In the genomic region with DNA sequence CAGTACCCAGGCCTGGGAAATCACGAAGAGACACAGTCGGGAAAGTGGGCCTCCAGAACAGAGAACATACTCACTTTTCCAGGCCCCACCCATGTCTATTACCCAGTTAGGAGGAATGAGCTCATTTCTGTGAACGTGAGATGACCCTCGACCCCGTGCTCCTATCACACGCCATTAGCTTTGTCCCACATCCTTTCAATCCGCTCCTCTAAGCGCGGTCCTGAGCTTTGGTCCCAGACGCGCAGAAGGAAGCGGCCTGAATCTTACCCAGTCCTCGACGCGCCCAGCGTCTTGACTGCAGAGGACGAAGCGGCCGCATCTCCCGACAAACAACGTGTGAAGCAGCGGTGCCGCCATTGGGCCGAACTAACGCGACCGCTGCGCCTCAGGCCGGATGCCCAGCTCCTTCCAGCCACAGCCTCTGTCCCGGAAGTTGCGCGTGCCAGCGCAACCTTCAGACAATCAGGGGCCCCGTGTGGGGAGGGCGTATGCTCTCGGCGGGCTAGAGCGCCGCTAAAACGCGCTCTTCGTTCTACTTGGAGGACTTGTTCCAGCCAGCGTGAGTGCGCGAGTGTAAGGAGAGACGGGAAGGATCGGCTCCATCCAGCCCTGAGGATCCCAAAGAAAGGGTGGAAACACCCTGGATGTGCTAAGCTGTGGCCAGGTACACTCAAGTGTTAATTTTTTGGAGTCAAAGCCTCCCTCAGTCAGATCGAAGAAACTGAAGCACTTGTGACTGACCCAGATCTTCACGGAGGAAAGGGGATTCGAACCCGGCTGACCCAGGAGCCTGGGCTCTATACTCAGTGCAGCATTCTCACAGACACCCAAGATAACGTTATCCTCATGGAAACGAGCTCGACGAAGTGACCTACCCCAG, we compare ENCODE assay signal across 8 cellular contexts. TPM values are rescaled to one million over a fixed set of nuclear protein-coding genes. Genes with fewer than 3 reads are reported as not detected.
DNase-seq lines count a peak whose midpoint lies in the region; ATAC-seq, FAIRE-seq and TF ChIP-seq lines count a peak whose summit lies in the region.
"Not testable (repeated sequence)": the region's sequence is repeated elsewhere in the genome, so short reads cannot be mapped to it uniquely, and the experiment has no call there.

No MANE protein-coding gene starts in this region.

- not testable (repeated sequence) for H3K27me3 ChIP-seq in right atrium auricular region, tibial artery

- peaks cover 14% of the 10 kb centered on the region for H3K4me1 Mint-ChIP-seq in T-helper 1 cell treated with Interleukin-12 subunit alpha and Interleukin-12 subunit beta and Interleukin-4 antibody, amounts not matched to agents 30 μg/mL and 1 μg/mL, for 36 hours (ENCODE audit: low read depth)

- H3K27ac ChIP-seq in right atrium auricular region, result peak overlapping the region; percentile 75
- peak overlapping the region; percentile 62 to 68 for H3K27ac ChIP-seq in tibial artery

- peak; percentile 97 for ATAC-seq in HG02763 (IDR thresholded peaks at IDR 0.05; ENCODE audit: unreplicated experiment)

- intact Hi-C loops in posterior vena cava (cut with DNase I); tibial artery (cut with DNase I; ENCODE audit: low total_unique reads): not testable (repeated sequence)

- H3K9me3 ChIP-seq in right atrium auricular region, tibial artery: not testable (repeated sequence)

- H3K27me3 Mint-ChIP-seq in T-helper 1 cell treated with Interleukin-12 subunit alpha and Interleukin-12 subunit beta and Interleukin-4 antibody, amounts not matched to agents 30 μg/mL and 1 μg/mL, for 36 hours (ENCODE audit: low read depth), result not testable (repeated sequence)

- H3K27ac Mint-ChIP-seq in T-helper 1 cell treated with Interleukin-12 subunit alpha and Interleukin-12 subunit beta and Interleukin-4 antibody, amounts not matched to agents 30 μg/mL and 1 μg/mL, for 36 hours, result peak overlapping the region; percentile 90

- DNase-seq in GM12891 (ENCODE audit: insufficient read length, low spot score), result not testable (repeated sequence)
- DNase-seq in NCI-H1417 (lab: John Stamatoyannopoulos, UW) (peak; percentile 50 to 70 (median 66)), amniotic epithelial cell (ENCODE audit: low read depth) (peak; percentile 70), right atrium auricular region (ENCODE audit: low spot score) (peak; percentile 80), posterior vena cava (ENCODE audit: low spot score) (peak; percentile 92), tibial artery (peak; percentile 55 to 80)

- H3K4me3 ChIP-seq in right atrium auricular region, result peak overlapping the region; percentile 48 to 49
- peak overlapping the region; percentile 59 to 67 for H3K4me3 ChIP-seq in tibial artery

- not testable (repeated sequence) for H3K9me3 Mint-ChIP-seq in T-helper 1 cell treated with Interleukin-12 subunit alpha and Interleukin-12 subunit beta and Interleukin-4 antibody, amounts not matched to agents 30 μg/mL and 1 μg/mL, for 36 hours

- peak; percentile 59 for FAIRE-seq in GM12891 (lab: Jason Lieb, UNC)

- H3K4me1 ChIP-seq in right atrium auricular region, tibial artery: not testable (repeated sequence)

- not testable (repeated sequence) for TF ChIP-seq CTCF in right atrium auricular region (IDR thresholded peaks at IDR 0.05); tibial artery (IDR thresholded peaks at IDR 0.05)

- H3K4me3 Mint-ChIP-seq in T-helper 1 cell treated with Interleukin-12 subunit alpha and Interleukin-12 subunit beta and Interleukin-4 antibody, amounts not matched to agents 30 μg/mL and 1 μg/mL, for 36 hours, result peak overlapping the region; percentile 85

- H3K36me3 Mint-ChIP-seq in T-helper 1 cell treated with Interleukin-12 subunit alpha and Interleukin-12 subunit beta and Interleukin-4 antibody, amounts not matched to agents 30 μg/mL and 1 μg/mL, for 36 hours (ENCODE audit: low read depth), result peaks cover 12% of the 10 kb centered on the region

- H3K36me3 ChIP-seq in right atrium auricular region, tibial artery: not testable (repeated sequence)

- TF ChIP-seq POLR2A in GM12891 (IDR thresholded peaks at IDR 0.05; ENCODE audit: low read depth, low read length), result peak; percentile 88

TF ChIP-seq in GM12891, 5 proteins besides CTCF, POLR2A, EP300 and RAD21:
- peak; percentile 85 for TF ChIP-seq POLR2AphosphoS5 (IDR thresholded peaks at IDR 0.05; ENCODE audit: low read depth, low read length)
- TF ChIP-seq POU2F2 (IDR thresholded peaks at IDR 0.05; ENCODE audit: low read depth, low read length), result peak; percentile 73
- peak; percentile 91 for TF ChIP-seq TAF1 (IDR thresholded peaks at IDR 0.05; ENCODE audit: low read depth, low read length)

RNA-seq across cellular contexts. Expression of a gene that starts 37.3 kb away (rescaled TPM):
- 43.7 TPM for polyA plus RNA-seq in GM12891 (2012; ENCODE audit: low read depth, missing spikeins)
- total RNA-seq in right atrium auricular region, result 10 to 100 TPM in 1 of 2 donors, 1 to 10 TPM in 1; 4.7 to 10.4 TPM
- total RNA-seq in posterior vena cava, result 100 to 1,000 TPM; 121 to 148 TPM

Comparison
In these comparisons a context has a peak if more than half of its experiments do, and no peak if none do; other contexts are left out.
1. RNA of a gene that starts 37.3 kb away (total RNA-seq): 121 to 148 TPM in posterior vena cava; 4.7 to 10.4 TPM in right atrium auricular region; every median in the first group is over 10 times any median in the second.